ENCODE assay signal across 2 cellular contexts in the genomic region with DNA sequence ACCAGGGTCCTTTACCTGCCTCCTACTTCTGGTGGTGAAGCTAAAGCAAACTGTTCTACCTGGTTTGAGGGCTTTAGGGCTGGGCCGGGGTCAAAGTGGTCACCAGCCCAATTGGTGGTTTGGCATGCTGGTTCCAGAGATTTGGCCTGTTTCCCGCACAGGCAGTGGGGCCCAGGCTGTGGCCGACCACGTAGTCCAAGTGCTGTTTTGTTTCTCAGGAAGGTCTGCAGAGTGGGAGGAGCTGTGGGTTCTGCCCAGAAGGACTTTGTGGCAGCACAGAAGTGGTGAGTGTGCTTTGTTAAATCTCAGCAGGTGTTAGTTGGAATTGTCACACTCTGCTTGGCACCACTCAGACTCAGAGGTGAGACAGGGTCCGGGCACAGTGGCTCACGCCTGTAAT.
TF ChIP-seq lines count a peak whose summit lies in the region.

No MANE protein-coding gene starts in this region.

TF ChIP-seq in IMR-90, 13 proteins besides CTCF, POLR2A, EP300 and RAD21:
- TF ChIP-seq NFE2L2 (IDR thresholded peaks at IDR 0.05; ENCODE audit: low read depth, low read length), result no peak
- no peak for TF ChIP-seq MAZ (IDR thresholded peaks at IDR 0.05; ENCODE audit: borderline replicate concordance, low read depth, low read length)
- TF ChIP-seq MXI1 (IDR thresholded peaks at IDR 0.05; ENCODE audit: borderline replicate concordance, low read depth, low read length), result no peak
- no peak for TF ChIP-seq BHLHE40 (IDR thresholded peaks at IDR 0.05; ENCODE audit: low read depth, low read length)
- no peak for TF ChIP-seq RFX5 (IDR thresholded peaks at IDR 0.05; ENCODE audit: low read depth, low read length)
- TF ChIP-seq RCOR1 (IDR thresholded peaks at IDR 0.05; ENCODE audit: insufficient replicate concordance, low read length), result no peak
- TF ChIP-seq SMC3 (IDR thresholded peaks at IDR 0.05; ENCODE audit: low read depth, low read length), result no peak
- TF ChIP-seq, protein P1, sequence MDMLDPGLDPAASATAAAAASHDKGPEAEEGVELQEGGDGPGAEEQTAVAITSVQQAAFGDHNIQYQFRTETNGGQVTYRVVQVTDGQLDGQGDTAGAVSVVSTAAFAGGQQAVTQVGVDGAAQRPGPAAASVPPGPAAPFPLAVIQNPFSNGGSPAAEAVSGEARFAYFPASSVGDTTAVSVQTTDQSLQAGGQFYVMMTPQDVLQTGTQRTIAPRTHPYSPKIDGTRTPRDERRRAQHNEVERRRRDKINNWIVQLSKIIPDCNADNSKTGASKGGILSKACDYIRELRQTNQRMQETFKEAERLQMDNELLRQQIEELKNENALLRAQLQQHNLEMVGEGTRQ (IDR thresholded peaks at IDR 0.05; ENCODE audit: low read depth, low read length), result no peak

TF ChIP-seq in HEK293T, 16 proteins besides CTCF, POLR2A, EP300 and RAD21:
- TF ChIP-seq SP1 (IDR thresholded peaks at IDR 0.05), result no peak
- TF ChIP-seq TARDBP (IDR thresholded peaks at IDR 0.05), result no peak
- TF ChIP-seq, protein P2, sequence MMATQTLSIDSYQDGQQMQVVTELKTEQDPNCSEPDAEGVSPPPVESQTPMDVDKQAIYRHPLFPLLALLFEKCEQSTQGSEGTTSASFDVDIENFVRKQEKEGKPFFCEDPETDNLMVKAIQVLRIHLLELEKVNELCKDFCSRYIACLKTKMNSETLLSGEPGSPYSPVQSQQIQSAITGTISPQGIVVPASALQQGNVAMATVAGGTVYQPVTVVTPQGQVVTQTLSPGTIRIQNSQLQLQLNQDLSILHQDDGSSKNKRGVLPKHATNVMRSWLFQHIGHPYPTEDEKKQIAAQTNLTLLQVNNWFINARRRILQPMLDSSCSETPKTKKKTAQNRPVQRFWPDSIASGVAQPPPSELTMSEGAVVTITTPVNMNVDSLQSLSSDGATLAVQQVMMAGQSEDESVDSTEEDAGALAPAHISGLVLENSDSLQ (IDR thresholded peaks at IDR 0.05), result no peak
- no peak for TF ChIP-seq SUZ12 (IDR thresholded peaks at IDR 0.05)
- no peak for TF ChIP-seq LEF1 (IDR thresholded peaks at IDR 0.05; ENCODE audit: borderline replicate concordance)
- no peak for TF ChIP-seq FOXA1 (IDR thresholded peaks at IDR 0.05)
- no peak for TF ChIP-seq BHLHE40 (IDR thresholded peaks at IDR 0.05; ENCODE audit: borderline replicate concordance)
- TF ChIP-seq CTBP1 (IDR thresholded peaks at IDR 0.05; ENCODE audit: borderline replicate concordance), result no peak
- TF ChIP-seq ARNT (IDR thresholded peaks at IDR 0.05), result no peak
- TF ChIP-seq ELF4 (IDR thresholded peaks at IDR 0.05), result no peak
- no peak for TF ChIP-seq FOXM1 (IDR thresholded peaks at IDR 0.05; ENCODE audit: borderline replicate concordance)
- TF ChIP-seq FOXK2 (IDR thresholded peaks at IDR 0.05), result no peak
- no peak for TF ChIP-seq ZNF384 (IDR thresholded peaks at IDR 0.05)
- no peak for TF ChIP-seq NFRKB (IDR thresholded peaks at IDR 0.05)
- TF ChIP-seq L3MBTL2 (conservative IDR thresholded peaks at IDR 0.05), result no peak
- no peak for TF ChIP-seq HDGF (IDR thresholded peaks at IDR 0.05; ENCODE audit: borderline replicate concordance)
